ENCODE assay signal across 13 cellular contexts in genomic region chr16:9039208-9039607, GRCh38. TPM values are rescaled to one million over a fixed set of nuclear protein-coding genes. Genes with fewer than 3 reads are reported as not detected.
DNase-seq lines count a peak whose midpoint lies in the region; ATAC-seq and TF ChIP-seq lines count a peak whose summit lies in the region.
"Had no signal": no experiment of that assay in that cellular context is flagged by ENCODE, and none has a peak within 500 bp of the region (broad histone marks: within the 10 kb centered on the region; RNA-seq: fewer than 3 reads in every experiment).

No MANE protein-coding gene starts in this region.

- H3K4me1 ChIP-seq in OCI-LY7 (ENCODE audit: insufficient read depth, low read length, poor library complexity, severe bottlenecking), result no peaks in the 10 kb centered on the region

- no peaks in the 10 kb centered on the region for H3K36me3 Mint-ChIP-seq in activated naive CD4-positive, alpha-beta T cell treated with anti-CD3 and anti-CD28 coated beads for 36 hours (ENCODE audit: low read depth)
- H3K36me3 Mint-ChIP-seq: stimulated activated naive B cell treated with anti-CD40 and anti-IgM and Interleukin-4, amounts not matched to agents 10 μg/mL and 1 μg/mL and 100 μg/mL, for 72 hours had no signal

- no peaks in the 10 kb centered on the region for H3K36me3 ChIP-seq in OCI-LY7 (ENCODE audit: insufficient read depth, low read length)

- no peaks in the 10 kb centered on the region for H3K9me3 Mint-ChIP-seq in activated naive CD4-positive, alpha-beta T cell treated with anti-CD3 and anti-CD28 coated beads for 36 hours
- H3K9me3 Mint-ChIP-seq: activated T-helper 17 cell treated with anti-CD3 and anti-CD28 coated beads, Interleukin-2, amount 50 U/mL, for 72 hours had no signal

- no peaks in the 10 kb centered on the region for H3K4me1 Mint-ChIP-seq in activated naive CD4-positive, alpha-beta T cell treated with anti-CD3 and anti-CD28 coated beads for 36 hours (ENCODE audit: low read depth)
- H3K4me1 Mint-ChIP-seq: stimulated activated naive B cell treated with anti-CD40 and anti-IgM and Interleukin-4, amounts not matched to agents 10 μg/mL and 1 μg/mL and 100 μg/mL, for 72 hours had no signal

- H3K9me2 ChIP-seq in OCI-LY7 (ENCODE audit: insufficient read depth, low read length), result no peaks in the 10 kb centered on the region

- H3K4me3 ChIP-seq in OCI-LY7 (ENCODE audit: low read depth, low read length, poor library complexity, severe bottlenecking) (no peak overlapping the region), choroid plexus epithelial cell (ENCODE audit: low read depth, low read length) (no peak overlapping the region)
- H3K4me3 ChIP-seq: SK-N-MC had no signal

- no peak overlapping the region for H3K4me3 Mint-ChIP-seq in activated naive CD4-positive, alpha-beta T cell treated with anti-CD3 and anti-CD28 coated beads for 36 hours
- H3K4me3 Mint-ChIP-seq: activated T-helper 17 cell treated with anti-CD3 and anti-CD28 coated beads, Interleukin-2, amount 50 U/mL, for 72 hours; stimulated activated naive B cell treated with anti-CD40 and anti-IgM and Interleukin-4, amounts not matched to agents 10 μg/mL and 1 μg/mL and 100 μg/mL, for 72 hours had no signal

- H3K79me2 ChIP-seq in OCI-LY7 (ENCODE audit: insufficient read depth, low read depth, low read length), result no peaks in the 10 kb centered on the region

- TF ChIP-seq CTCF in OCI-LY7 (conservative IDR thresholded peaks at IDR 0.05; ENCODE audit: low read length), result no peak
- no peak for TF ChIP-seq CTCF in choroid plexus epithelial cell (conservative IDR thresholded peaks at IDR 0.05; ENCODE audit: low read depth, low read length)

- H3K27ac ChIP-seq in OCI-LY7 (ENCODE audit: low read depth, low read length, poor library complexity, severe bottlenecking), result no peak overlapping the region
- H3K27ac ChIP-seq: SK-N-MC had no signal

- no peaks in the 10 kb centered on the region for H3K9me3 ChIP-seq in OCI-LY7 (ENCODE audit: low read length)

- no peak overlapping the region for H3K4me2 ChIP-seq in OCI-LY7 (ENCODE audit: low read length)

- CTCF ChIA-PET in activated naive CD4-positive, alpha-beta T cell treated with anti-CD3 and anti-CD28 coated beads for 36 hours (lab: Charles Lee), result interaction anchor here (1.0 to 1.8 kb wide), 2 partner anchors 30 to 102 kb away, joined by 3 to 5 read pairs; no protein-coding TSS in a partner anchor
- CTCF ChIA-PET in OCI-LY7 (lab: Charles Lee; ENCODE audit: unreplicated experiment), result no interaction called here

- intact Hi-C loops in activated naive CD4-positive, alpha-beta T cell treated with anti-CD3 and anti-CD28 coated beads for 36 hours (cut with micrococcal nuclease), result no loop called here
- intact Hi-C loops in OCI-LY7 (cut with micrococcal nuclease; ENCODE audit: unreplicated experiment), result no loop called here

- H4K20me1 ChIP-seq in OCI-LY7 (ENCODE audit: insufficient read depth, low read length), result no peaks in the 10 kb centered on the region

- no TSS peak for BruUV-seq in OCI-LY7 (replicated peaks; lab: Mats Ljungman, UMichigan)

- no peak overlapping the region for H3K27ac Mint-ChIP-seq in activated naive CD4-positive, alpha-beta T cell treated with anti-CD3 and anti-CD28 coated beads for 36 hours
- H3K27ac Mint-ChIP-seq: activated T-helper 17 cell treated with anti-CD3 and anti-CD28 coated beads, Interleukin-2, amount 50 U/mL, for 72 hours; stimulated activated naive B cell treated with anti-CD40 and anti-IgM and Interleukin-4, amounts not matched to agents 10 μg/mL and 1 μg/mL and 100 μg/mL, for 72 hours had no signal

- no peaks in the 10 kb centered on the region for H3K27me3 Mint-ChIP-seq in activated naive CD4-positive, alpha-beta T cell treated with anti-CD3 and anti-CD28 coated beads for 36 hours (ENCODE audit: low read depth)
- H3K27me3 Mint-ChIP-seq: activated T-helper 17 cell treated with anti-CD3 and anti-CD28 coated beads, Interleukin-2, amount 50 U/mL, for 72 hours had no signal

- H2AFZ ChIP-seq in OCI-LY7 (ENCODE audit: low read length), result no peak overlapping the region

- ATAC-seq in HG03460 (IDR thresholded peaks at IDR 0.05; ENCODE audit: unreplicated experiment), result no peak
- ATAC-seq: activated CD4-positive, CD25-positive, alpha-beta regulatory T cell treated with anti-CD3 and anti-CD28 coated beads, Interleukin-2, amount 50 U/mL, for 24 hours; activated T-helper 17 cell treated with anti-CD3 and anti-CD28 coated beads, Interleukin-2, amount 50 U/mL, for 72 hours; stimulated activated naive B cell treated with anti-CD40 and anti-IgM and Interleukin-4, amounts not matched to agents 10 μg/mL and 1 μg/mL and 100 μg/mL, for 72 hours had no signal

- POLR2A ChIA-PET in OCI-LY7 (lab: Charles Lee), result no interaction called here

- peak; percentile 34 for DNase-seq in activated naive CD4-positive, alpha-beta T cell treated with anti-CD3 and anti-CD28 coated beads for 36 hours
- no peak for DNase-seq in activated naive CD4-positive, alpha-beta T cell treated with Interleukin-2 at 50 U/mL for 16 hours
- DNase-seq in OCI-LY7 (ENCODE audit: low spot score), result peak; percentile 13
- DNase-seq in choroid plexus epithelial cell (ENCODE audit: low read depth), result peak; percentile 72
- peak; percentile 32 for DNase-seq in myocyte (ENCODE audit: low read depth)
- DNase-seq in central memory CD4-positive, alpha-beta T cell, result no peak
- no peak for DNase-seq in NCI-H1092 treated with DMSO at 0.1 percent for 48 hours (lab: John Stamatoyannopoulos, UW)
- DNase-seq: GOT3; stimulated activated naive B cell treated with anti-CD40 and anti-IgM and Interleukin-4, amounts not matched to agents 10 μg/mL and 1 μg/mL and 100 μg/mL, for 72 hours had no signal

RNA-seq across cellular contexts. Expression of gene HAPSTR1, which starts 52.2 kb away (rescaled TPM):
- 10 to 100 TPM; 41.2 to 42.6 TPM for total RNA-seq in activated naive CD4-positive, alpha-beta T cell treated with anti-CD3 and anti-CD28 coated beads for 36 hours
- total RNA-seq in OCI-LY7 (2014; rRNA removed; shearing (Covaris generic)), result 50.9 and 51.5 TPM in 2 replicates
- total RNA-seq in OCI-LY7 (2022), result 71.5 and 77.9 TPM in 2 replicates
- total RNA-seq in myocyte, result 69.4 and 71.6 TPM in 2 replicates
- polyA plus RNA-seq in myocyte (2012), result 27.7 TPM

Comparison
In these comparisons a context has a peak if more than half of its experiments do, and no peak if none do; other contexts are left out.
1. DNase-seq: peak in activated naive CD4-positive, alpha-beta T cell treated with anti-CD3 and anti-CD28 coated beads for 36 hours (single experiment), OCI-LY7 (single experiment), choroid plexus epithelial cell (single experiment) and myocyte (single experiment); none in activated naive CD4-positive, alpha-beta T cell treated with Interleukin-2 at 50 U/mL for 16 hours (single experiment), central memory CD4-positive, alpha-beta T cell (single experiment) and NCI-H1092 treated with DMSO at 0.1 percent for 48 hours (single experiment).